Comparison of ENCODE assay signal across 9 cellular contexts in genomic region chr1:94792876-94793605, GRCh38. TPM values are rescaled to one million over a fixed set of nuclear protein-coding genes. Genes with fewer than 3 reads are reported as not detected.
DNase-seq lines count a peak whose midpoint lies in the region; ATAC-seq and TF ChIP-seq lines count a peak whose summit lies in the region.
"Had no signal": no experiment of that assay in that cellular context is flagged by ENCODE, and none has a peak within 500 bp of the region (broad histone marks: within the 10 kb centered on the region; RNA-seq: fewer than 3 reads in every experiment).

No MANE protein-coding gene starts in this region.

- DNase-seq in dermis blood vessel endothelial cell (peak; percentile 76), psoas muscle (no peak)
- no peak for DNase-seq in effector CD4-positive, alpha-beta T cell
- DNase-seq in activated T-cell treated with anti-CD3 and anti-CD28 coated beads, Interleukin-2, amount 50 U/mL, for 24 hours, result no peak
- no peak for DNase-seq in activated naive CD4-positive, alpha-beta T cell treated with anti-CD3 and anti-CD28 coated beads, Interleukin-2, amount 50 U/mL, for 72 hours (ENCODE audit: low spot score in 2 of 2)
- DNase-seq in T-helper 2 cell treated with Interferon-gamma antibody and Interleukin-4, amounts not matched to agents 5 μg/mL and 100 μg/mL, for 36 hours (ENCODE audit: low spot score), result no peak

- ATAC-seq in GM19372 (IDR thresholded peaks at IDR 0.05; ENCODE audit: low read depth, unreplicated experiment) (peak; percentile 28), HG03354 (IDR thresholded peaks at IDR 0.05; ENCODE audit: poor library complexity, severe bottlenecking, unreplicated experiment) (peak; percentile 25), psoas muscle (peak; percentile 57 to 83 (median 67))
- no peak for ATAC-seq in activated naive CD4-positive, alpha-beta T cell treated with anti-CD3 and anti-CD28 coated beads, Interleukin-2, amount 50 U/mL, for 72 hours
- ATAC-seq: K562 had no signal

- no peaks in the 10 kb centered on the region for H3K9me3 Mint-ChIP-seq in activated T-cell treated with anti-CD3 and anti-CD28 coated beads, Interleukin-2, amount 50 U/mL, for 24 hours
- H3K9me3 Mint-ChIP-seq in activated naive CD4-positive, alpha-beta T cell treated with anti-CD3 and anti-CD28 coated beads, Interleukin-2, amount 50 U/mL, for 72 hours, result no peaks in the 10 kb centered on the region
- no peaks in the 10 kb centered on the region for H3K9me3 Mint-ChIP-seq in T-helper 2 cell treated with Interferon-gamma antibody and Interleukin-4, amounts not matched to agents 5 μg/mL and 100 μg/mL, for 36 hours

- 20 to 29% (median 22%) methylated on average over 5 of the region's 5 CpGs for WGBS in psoas muscle, 3 donors

- H3K27ac ChIP-seq in psoas muscle, result peak overlapping the region; percentile 44

- H3K4me1 Mint-ChIP-seq in activated T-cell treated with anti-CD3 and anti-CD28 coated beads, Interleukin-2, amount 50 U/mL, for 24 hours (ENCODE audit: low read depth), result peaks cover 9% of the 10 kb centered on the region
- H3K4me1 Mint-ChIP-seq in T-helper 2 cell treated with Interferon-gamma antibody and Interleukin-4, amounts not matched to agents 5 μg/mL and 100 μg/mL, for 36 hours (ENCODE audit: low read depth), result peaks cover 4% of the 10 kb centered on the region

- no peak overlapping the region for H3K27ac Mint-ChIP-seq in activated T-cell treated with anti-CD3 and anti-CD28 coated beads, Interleukin-2, amount 50 U/mL, for 24 hours
- no peak overlapping the region for H3K27ac Mint-ChIP-seq in activated naive CD4-positive, alpha-beta T cell treated with anti-CD3 and anti-CD28 coated beads, Interleukin-2, amount 50 U/mL, for 72 hours
- H3K27ac Mint-ChIP-seq in T-helper 2 cell treated with Interferon-gamma antibody and Interleukin-4, amounts not matched to agents 5 μg/mL and 100 μg/mL, for 36 hours, result no peak overlapping the region

- no peak overlapping the region for H3K4me3 Mint-ChIP-seq in activated T-cell treated with anti-CD3 and anti-CD28 coated beads, Interleukin-2, amount 50 U/mL, for 24 hours
- H3K4me3 Mint-ChIP-seq in T-helper 2 cell treated with Interferon-gamma antibody and Interleukin-4, amounts not matched to agents 5 μg/mL and 100 μg/mL, for 36 hours, result no peak overlapping the region

- no peak overlapping the region for H3K4me3 ChIP-seq in psoas muscle
- H3K4me3 ChIP-seq: K562 had no signal

- no peak for TF ChIP-seq CTCF in psoas muscle (IDR thresholded peaks at IDR 0.05)

- peaks cover 16% of the 10 kb centered on the region for H3K4me1 ChIP-seq in psoas muscle

- intact Hi-C loops in psoas muscle (cut with DNase I), result no loop called here

- no peaks in the 10 kb centered on the region for H3K27me3 ChIP-seq in psoas muscle (ENCODE audit: insufficient read depth in 3 of 3, low read length in 2 of 3)

- no peaks in the 10 kb centered on the region for H3K9me3 ChIP-seq in psoas muscle

- H3K27me3 Mint-ChIP-seq in activated T-cell treated with anti-CD3 and anti-CD28 coated beads, Interleukin-2, amount 50 U/mL, for 24 hours, result no peaks in the 10 kb centered on the region
- H3K27me3 Mint-ChIP-seq in T-helper 2 cell treated with Interferon-gamma antibody and Interleukin-4, amounts not matched to agents 5 μg/mL and 100 μg/mL, for 36 hours (ENCODE audit: low read depth), result peaks cover 12% of the 10 kb centered on the region

- no peaks in the 10 kb centered on the region for H3K36me3 ChIP-seq in psoas muscle (ENCODE audit: insufficient read depth in 1 of 2, low read depth in 1 of 2)

- H3K36me3 Mint-ChIP-seq in activated T-cell treated with anti-CD3 and anti-CD28 coated beads, Interleukin-2, amount 50 U/mL, for 24 hours (ENCODE audit: low read depth), result no peaks in the 10 kb centered on the region
- peaks cover 0 to 8% of the 10 kb centered on the region in 2 donors for H3K36me3 Mint-ChIP-seq in activated naive CD4-positive, alpha-beta T cell treated with anti-CD3 and anti-CD28 coated beads, Interleukin-2, amount 50 U/mL, for 72 hours
- H3K36me3 Mint-ChIP-seq in T-helper 2 cell treated with Interferon-gamma antibody and Interleukin-4, amounts not matched to agents 5 μg/mL and 100 μg/mL, for 36 hours (ENCODE audit: low read depth), result no peaks in the 10 kb centered on the region

RNA-seq across cellular contexts. Expression of gene SLC44A3, which starts 27.1 kb away (rescaled TPM):
- 2.9 and 3.0 TPM in 2 replicates for total RNA-seq in dermis blood vessel endothelial cell
- under 1 TPM in 3 of 4 donors, not detected in 1; 0.32 to 0.58 (median 0.39) TPM for total RNA-seq in psoas muscle
- polyA plus RNA-seq in psoas muscle, result under 1 TPM in 2 of 3 donors, not detected in 1; 0.04 to 0.14 TPM
- not detected for total RNA-seq in activated naive CD4-positive, alpha-beta T cell treated with anti-CD3 and anti-CD28 coated beads, Interleukin-2, amount 50 U/mL, for 72 hours
- total RNA-seq: K562 had no signal
- polyA plus RNA-seq: K562 had no signal

Comparison
In these comparisons a context has a peak if more than half of its experiments do, and no peak if none do; other contexts are left out.
1. ATAC-seq: peak in GM19372 (single experiment), HG03354 (single experiment) and psoas muscle (4 of 4); none in activated naive CD4-positive, alpha-beta T cell treated with anti-CD3 and anti-CD28 coated beads, Interleukin-2, amount 50 U/mL, for 72 hours (0 of 2).